In the genomic region with DNA sequence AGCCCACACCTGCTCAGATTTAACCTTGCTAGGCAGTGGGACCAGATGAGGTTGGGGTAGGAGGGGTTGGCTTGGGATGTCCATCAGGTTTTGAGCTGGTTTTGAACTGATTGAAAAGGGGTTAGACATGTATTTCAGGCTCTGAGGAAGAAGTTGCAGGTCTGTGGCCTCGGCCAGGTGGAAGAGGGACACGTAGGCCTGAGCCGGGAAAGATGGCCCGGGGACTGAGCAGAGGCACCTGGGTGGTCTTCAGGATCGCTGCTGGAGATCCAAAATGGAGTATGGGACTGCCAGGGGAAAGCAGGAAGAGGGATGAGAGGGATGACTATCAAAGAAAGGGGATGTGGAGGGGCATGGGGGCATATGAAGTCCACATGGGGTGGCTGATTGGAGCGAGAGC, we compare ENCODE assay signal across 6 cellular contexts. TPM values are rescaled to one million over a fixed set of nuclear protein-coding genes. Genes with fewer than 3 reads are reported as not detected.
"Had no signal": no experiment of that assay in that cellular context is flagged by ENCODE, and none has a peak within 500 bp of the region (broad histone marks: within the 10 kb centered on the region; RNA-seq: fewer than 3 reads in every experiment).

No MANE protein-coding gene starts in this region.

- H3K27ac Mint-ChIP-seq: GM23338, IgD-negative memory B cell had no signal

- H3K9ac ChIP-seq: KMS-11 had no signal

- H3K4me2 ChIP-seq: GM23338, KMS-11 had no signal

- H3K4me3 Mint-ChIP-seq: GM23338, IgD-negative memory B cell had no signal

- H3K27ac ChIP-seq: KMS-11 had no signal

- DNase-seq: HCEC 1CT, Karpas-422, KBM-7 had no signal

- H3K9me3 Mint-ChIP-seq: GM23338, IgD-negative memory B cell had no signal

- H3K4me3 ChIP-seq: GM23338 had no signal

- H2AFZ ChIP-seq: GM23338 had no signal

RNA-seq across cellular contexts. Expression of gene NYNRIN, which starts 7.6 kb away (rescaled TPM):
- polyA plus RNA-seq: IgD-negative memory B cell had no signal
